ENCODE assay signal across 8 cellular contexts in genomic region chr6:41941280-41942044, GRCh38. TPM values are rescaled to one million over a fixed set of nuclear protein-coding genes. Genes with fewer than 3 reads are reported as not detected.
DNase-seq lines count a peak whose midpoint lies in the region; ATAC-seq and TF ChIP-seq lines count a peak whose summit lies in the region.

Gene CCND3, minus strand, starts transcription at chr6:41941808. Its CDS starts 159 bp downstream, at chr6:41941649.

- TF ChIP-seq RAD21 in liver (IDR thresholded peaks at IDR 0.05), result peak in 1 of 2 donors; percentile 18

- H3K27me3 ChIP-seq in BE2C (no peaks in the 10 kb centered on the region), liver (ENCODE audit: control insufficient read depth in 4 of 4, insufficient read depth in 4 of 4, low read length in 3 of 4) (no peaks in the 10 kb centered on the region)

- peak within 1 kb of the TSS; percentile 50 to 51 for H3K9ac ChIP-seq in liver (ENCODE audit: low read depth in 1 of 2, low read length in 2 of 2)

- H3K36me3 ChIP-seq in BE2C, result no peaks in the 10 kb centered on the region; the same call in 1 of the 2 replicates
- H3K36me3 ChIP-seq in liver (ENCODE audit: control insufficient read depth in 4 of 4, insufficient read depth in 3 of 4, low read depth in 1 of 4, low read length in 3 of 4), result no peaks in the 10 kb centered on the region

- peak; percentile 90 for ATAC-seq in HG03432 (IDR thresholded peaks at IDR 0.05; ENCODE audit: unreplicated experiment)

- DNase-seq in BE2C (peak; percentile 96), NCI-H524 (lab: John Stamatoyannopoulos, UW) (peak; percentile 69 to 88), coronary artery (ENCODE audit: low spot score) (peak; percentile 90)
- DNase-seq in activated CD4-positive, alpha-beta T cell treated with anti-CD3 and anti-CD28 coated beads for 48 hours, result peak; percentile 95
- DNase-seq in stimulated activated CD4-positive, alpha-beta T cell treated with anti-CD3 and anti-CD28 coated beads, Interleukin-4, amount 100 ng/mL, for 1 hour, result peak; percentile 94

- H3K4me1 ChIP-seq in BE2C (no peaks in the 10 kb centered on the region), liver (ENCODE audit: control insufficient read depth in 4 of 4, insufficient read depth in 4 of 4, low read length in 3 of 4) (peaks cover 3 to 31% (median 18%) of the 10 kb centered on the region in 4 donors)

- TF ChIP-seq CTCF in BE2C (IDR thresholded peaks at IDR 0.05; ENCODE audit: low read depth, low read length) (no peak), coronary artery (IDR thresholded peaks at IDR 0.05) (no peak), liver (IDR thresholded peaks at IDR 0.05; ENCODE audit: low read depth, low read length, missing input control) (no peak)

- under 1% methylated on average over 86 of the region's 86 CpGs for WGBS in liver

- peak; percentile 79 for TF ChIP-seq POLR2A in GM19193 (IDR thresholded peaks at IDR 0.05; ENCODE audit: extremely low read depth, insufficient read depth, insufficient read length)

- H3K27ac ChIP-seq in coronary artery (peak within 1 kb of the TSS; percentile 61 to 87), liver (ENCODE audit: low read depth in 1 of 2, low read length in 2 of 2) (peak within 1 kb of the TSS; percentile 71 to 83)

- H3K4me3 ChIP-seq in BE2C (ENCODE audit: low read depth, low read length) (peak within 1 kb of the TSS; percentile 92), coronary artery (peak within 1 kb of the TSS; percentile 92), liver (ENCODE audit: low read depth in 1 of 3, low read length in 3 of 3) (peak within 1 kb of the TSS; percentile 80 to 89 (median 87))

- no peaks in the 10 kb centered on the region for H3K9me3 ChIP-seq in BE2C
- H3K9me3 ChIP-seq in liver (ENCODE audit: control insufficient read depth in 4 of 4, low read length in 3 of 4), result no peaks in the 10 kb centered on the region

TF ChIP-seq in liver, 16 proteins besides CTCF, POLR2A, EP300 and RAD21:
- TF ChIP-seq HNF4A (conservative IDR thresholded peaks at IDR 0.05) (no peak), SP1 (IDR thresholded peaks at IDR 0.05) (peak; percentile 23), ATF3 (IDR thresholded peaks at IDR 0.05) (no peak), FOXA1 (IDR thresholded peaks at IDR 0.05) (no peak), ZBTB33 (IDR thresholded peaks at IDR 0.05) (no peak), JUND (IDR thresholded peaks at IDR 0.05) (no peak), GABPA (IDR thresholded peaks at IDR 0.05 in 1 of 2, conservative IDR thresholded peaks at IDR 0.05 in 1 of 2) (peak in 1 of 2 donors; percentile 72), TAF1 (conservative IDR thresholded peaks at IDR 0.05) (no peak), EGR1 (IDR thresholded peaks at IDR 0.05; ENCODE audit: low read depth in 2 of 2) (no peak)
- TF ChIP-seq, protein P1, sequence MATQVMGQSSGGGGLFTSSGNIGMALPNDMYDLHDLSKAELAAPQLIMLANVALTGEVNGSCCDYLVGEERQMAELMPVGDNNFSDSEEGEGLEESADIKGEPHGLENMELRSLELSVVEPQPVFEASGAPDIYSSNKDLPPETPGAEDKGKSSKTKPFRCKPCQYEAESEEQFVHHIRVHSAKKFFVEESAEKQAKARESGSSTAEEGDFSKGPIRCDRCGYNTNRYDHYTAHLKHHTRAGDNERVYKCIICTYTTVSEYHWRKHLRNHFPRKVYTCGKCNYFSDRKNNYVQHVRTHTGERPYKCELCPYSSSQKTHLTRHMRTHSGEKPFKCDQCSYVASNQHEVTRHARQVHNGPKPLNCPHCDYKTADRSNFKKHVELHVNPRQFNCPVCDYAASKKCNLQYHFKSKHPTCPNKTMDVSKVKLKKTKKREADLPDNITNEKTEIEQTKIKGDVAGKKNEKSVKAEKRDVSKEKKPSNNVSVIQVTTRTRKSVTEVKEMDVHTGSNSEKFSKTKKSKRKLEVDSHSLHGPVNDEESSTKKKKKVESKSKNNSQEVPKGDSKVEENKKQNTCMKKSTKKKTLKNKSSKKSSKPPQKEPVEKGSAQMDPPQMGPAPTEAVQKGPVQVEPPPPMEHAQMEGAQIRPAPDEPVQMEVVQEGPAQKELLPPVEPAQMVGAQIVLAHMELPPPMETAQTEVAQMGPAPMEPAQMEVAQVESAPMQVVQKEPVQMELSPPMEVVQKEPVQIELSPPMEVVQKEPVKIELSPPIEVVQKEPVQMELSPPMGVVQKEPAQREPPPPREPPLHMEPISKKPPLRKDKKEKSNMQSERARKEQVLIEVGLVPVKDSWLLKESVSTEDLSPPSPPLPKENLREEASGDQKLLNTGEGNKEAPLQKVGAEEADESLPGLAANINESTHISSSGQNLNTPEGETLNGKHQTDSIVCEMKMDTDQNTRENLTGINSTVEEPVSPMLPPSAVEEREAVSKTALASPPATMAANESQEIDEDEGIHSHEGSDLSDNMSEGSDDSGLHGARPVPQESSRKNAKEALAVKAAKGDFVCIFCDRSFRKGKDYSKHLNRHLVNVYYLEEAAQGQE (IDR thresholded peaks at IDR 0.05), result no peak

RNA-seq across cellular contexts. Expression of gene CCND3, which starts in this region (rescaled TPM):
- 44.1 TPM for polyA plus RNA-seq in BE2C (2012; ENCODE audit: insufficient read depth, insufficient read length, low read depth)
- 10 to 100 TPM; 24.8 to 54.3 TPM for total RNA-seq in liver
- polyA plus RNA-seq in liver, result 10 to 100 TPM; 11.6 to 21.7 TPM

Comparison
In these comparisons a context has a peak if more than half of its experiments do, and no peak if none do; other contexts are left out.
1. Peak in every context shown above with its lines: DNase-seq, ATAC-seq, H3K4me3 ChIP-seq and H3K27ac ChIP-seq.